ENCODE assay signal across 19 cellular contexts in genomic region chr15:64731807-64732151, GRCh38. TPM values are rescaled to one million over a fixed set of nuclear protein-coding genes. Genes with fewer than 3 reads are reported as not detected.
DNase-seq lines count a peak whose midpoint lies in the region; TF ChIP-seq lines count a peak whose summit lies in the region.
"Had no signal": no experiment of that assay in that cellular context is flagged by ENCODE, and none has a peak within 500 bp of the region (broad histone marks: within the 10 kb centered on the region; RNA-seq: fewer than 3 reads in every experiment).

No MANE protein-coding gene starts in this region.

- H4K91ac ChIP-seq in H9 (ENCODE audit: insufficient read length, low read depth, low read length) = no peak overlapping the region

- H2BK12ac ChIP-seq in H9 (ENCODE audit: insufficient read length, low read depth, low read length) = no peak overlapping the region

- no peak overlapping the region for H2BK15ac ChIP-seq in H9 (ENCODE audit: low read depth, low read length)

- no peak for TF ChIP-seq EP300 in esophagus muscularis mucosa (IDR thresholded peaks at IDR 0.05)
- no peak for TF ChIP-seq EP300 in sigmoid colon (IDR thresholded peaks at IDR 0.05)

- H3K27ac ChIP-seq in H9 (ENCODE audit: insufficient read length, low read depth, low read length) = no peak overlapping the region
- peak overlapping the region; percentile 29 to 65 (median 56) for H3K27ac ChIP-seq in esophagus muscularis mucosa (replicated peaks in 1 of 4)
- peak overlapping the region; percentile 45 to 64 (median 56) for H3K27ac ChIP-seq in sigmoid colon
- H3K27ac ChIP-seq: adrenal gland, body of pancreas, uterus had no signal

- H3K36me3 Mint-ChIP-seq in H9 (ENCODE audit: insufficient read depth in 1 of 3, low read depth in 3 of 3) (peaks cover 33 to 76% (median 33%) of the 10 kb centered on the region in 3 experiments), CD14-positive monocyte (no peaks in the 10 kb centered on the region)
- H3K36me3 Mint-ChIP-seq: CD4-positive, CD25-positive, alpha-beta regulatory T cell had no signal

- no peak overlapping the region for H4K8ac ChIP-seq in H9 (replicated peaks; ENCODE audit: insufficient read length, low read depth, low read length)

- no CpG with 5 or more reads among the region's 9 CpGs for WGBS in H9 (ENCODE audit: extremely low coverage, insufficient read length, low lambda C conversion rate)
- 41% methylated on average over 9 of the region's 9 CpGs for WGBS in esophagus muscularis mucosa
- 77 to 81% methylated on average over 9 of the region's 9 CpGs for WGBS in sigmoid colon, 2 donors

- no peaks in the 10 kb centered on the region for H3K9me3 ChIP-seq in H9 (ENCODE audit: control insufficient read depth, low read depth, low read length)
- no peaks in the 10 kb centered on the region for H3K9me3 ChIP-seq in esophagus muscularis mucosa
- H3K9me3 ChIP-seq in sigmoid colon = no peaks in the 10 kb centered on the region
- H3K9me3 ChIP-seq: adrenal gland, body of pancreas, SK-N-SH, uterus had no signal

- H3K4me3 Mint-ChIP-seq in H9 = no peak overlapping the region
- no peak overlapping the region for H3K4me3 Mint-ChIP-seq in CD14-positive monocyte
- H3K4me3 Mint-ChIP-seq: activated CD4-positive, alpha-beta T cell treated with anti-CD3 and anti-CD28 coated beads, Interleukin-2, amount 10 ng/mL, durations not matched to agents 24 days and 14 days; activated T-cell treated with anti-CD3 and anti-CD28 coated beads, Interleukin-2, amount 50 U/mL, for 24 hours; T-helper 17 cell had no signal

- no peaks in the 10 kb centered on the region for H3K79me1 ChIP-seq in H9 (ENCODE audit: insufficient read depth, low read depth, low read length, poor library complexity, severe bottlenecking)

- H2AFZ ChIP-seq in H9 (ENCODE audit: low read length) = no peak overlapping the region

- H3K36me3 ChIP-seq in esophagus muscularis mucosa (peaks cover 0 to 52% (median 29%) of the 10 kb centered on the region in 4 donors), sigmoid colon (peaks cover 0 to 61% (median 7%) of the 10 kb centered on the region in 4 donors)
- H3K36me3 ChIP-seq: adrenal gland, uterus had no signal

- intact Hi-C loops in esophagus muscularis mucosa (cut with DNase I) (loop anchor here (2.0 kb wide), 2 partner anchors 79 to 173 kb away; no protein-coding TSS in a partner anchor), sigmoid colon (cut with DNase I) (loop anchor here (1.0 to 10.0 kb wide), 3 partner anchors 79 to 263 kb away; no protein-coding TSS in a partner anchor), CD14-positive monocyte (cut with micrococcal nuclease) (loop anchor here (2.0 to 10.0 kb wide), 4 partner anchors 73 to 353 kb away; no protein-coding TSS in a partner anchor)

- no peak overlapping the region for H2BK5ac ChIP-seq in H9 (ENCODE audit: insufficient read length, low read length)

- H4K20me1 ChIP-seq in H9 (ENCODE audit: control insufficient read depth, insufficient read depth, insufficient read length) = no peaks in the 10 kb centered on the region

- H3K23ac ChIP-seq in H9 (ENCODE audit: insufficient read length, low read depth, low read length) = no peak overlapping the region

- H3K4me2 ChIP-seq in H9 (ENCODE audit: insufficient read depth, insufficient read length, low read length) = no peak overlapping the region
- H3K4me2 ChIP-seq: SK-N-SH had no signal

- H2AK5ac ChIP-seq in H9 (ENCODE audit: insufficient read length, low read length) = no peak overlapping the region

- H3K27me3 ChIP-seq in H9 (ENCODE audit: insufficient read depth, low read length) (no peaks in the 10 kb centered on the region), esophagus muscularis mucosa (no peaks in the 10 kb centered on the region), sigmoid colon (no peaks in the 10 kb centered on the region)
- H3K27me3 ChIP-seq: adrenal gland, body of pancreas, uterus had no signal

- peak overlapping the region; percentile 54 to 93 (median 76); a peak in 6 of 7 replicates for H3K27ac Mint-ChIP-seq in H9
- H3K27ac Mint-ChIP-seq in CD14-positive monocyte = no peak overlapping the region
- H3K27ac Mint-ChIP-seq: activated CD4-positive, alpha-beta T cell treated with anti-CD3 and anti-CD28 coated beads, Interleukin-2, amount 10 ng/mL, durations not matched to agents 24 days and 14 days; activated T-cell treated with anti-CD3 and anti-CD28 coated beads, Interleukin-2, amount 50 U/mL, for 24 hours; CD4-positive, CD25-positive, alpha-beta regulatory T cell; T-helper 17 cell had no signal

- no peak overlapping the region for H4K5ac ChIP-seq in H9 (ENCODE audit: insufficient read length, low read depth, low read length)

- DNase-seq in H9 (peak; percentile 71), NB4 (ENCODE audit: low read depth) (peak; percentile 20), esophagus muscularis mucosa (ENCODE audit: extremely low spot score) (no peak), sigmoid colon (no peak), hepatic stellate cell (ENCODE audit: low spot score) (no peak), CD14-positive monocyte (ENCODE audit: low spot score) (no peak)
- DNase-seq in activated CD4-positive, alpha-beta T cell treated with anti-CD3 and anti-CD28 coated beads for 4 hours = no peak
- DNase-seq: NCI-H446 treated with DMSO at 0.1 percent for 48 hours had no signal

- H3K18ac ChIP-seq in H9 (ENCODE audit: insufficient read length, low read depth, low read length) = no peak overlapping the region

- no peak overlapping the region for H3K56ac ChIP-seq in H9 (ENCODE audit: insufficient read length, low read depth, low read length)

- H3K27me3 Mint-ChIP-seq in H9 (ENCODE audit: low read depth) (no peaks in the 10 kb centered on the region; the same call in 1 of the 2 replicates), CD14-positive monocyte (ENCODE audit: low read depth in 3 of 3) (peaks cover 7 to 14% (median 7%) of the 10 kb centered on the region in 3 donors)
- H3K27me3 Mint-ChIP-seq: activated CD4-positive, alpha-beta T cell treated with anti-CD3 and anti-CD28 coated beads, Interleukin-2, amount 10 ng/mL, durations not matched to agents 24 days and 14 days had no signal

- no peaks in the 10 kb centered on the region for H3K23me2 ChIP-seq in H9 (ENCODE audit: insufficient read length, low read depth, low read length, poor library complexity, severe bottlenecking)

- no peak overlapping the region for H3K4me3 ChIP-seq in NB4 (ENCODE audit: low read depth, low read length)
- no peak overlapping the region for H3K4me3 ChIP-seq in esophagus muscularis mucosa
- H3K4me3 ChIP-seq in sigmoid colon = no peak overlapping the region
- H3K4me3 ChIP-seq: adrenal gland, body of pancreas, uterus had no signal

- H3K4me1 Mint-ChIP-seq in H9 (peaks cover 20 to 22% of the 10 kb centered on the region in 2 experiments), CD14-positive monocyte (peaks cover 5% of the 10 kb centered on the region)

- no peak overlapping the region for H3T11ph ChIP-seq in H9 (ENCODE audit: low read length)

- H2BK20ac ChIP-seq in H9 (ENCODE audit: low read depth, low read length, poor library complexity, severe bottlenecking) = no peak overlapping the region

- TF ChIP-seq CTCF in H9 (conservative IDR thresholded peaks at IDR 0.05) = no peak
- TF ChIP-seq CTCF in NB4 (IDR thresholded peaks at IDR 0.05; ENCODE audit: low read depth, low read length) = no peak
- no peak for TF ChIP-seq CTCF in esophagus muscularis mucosa (IDR thresholded peaks at IDR 0.05)
- TF ChIP-seq CTCF in sigmoid colon (IDR thresholded peaks at IDR 0.05) = no peak
- TF ChIP-seq CTCF in CD14-positive monocyte (IDR thresholded peaks at IDR 0.05) = no peak

- H2BK120ac ChIP-seq in H9 (ENCODE audit: low read depth, low read length, poor library complexity, severe bottlenecking) = no peak overlapping the region

- 0 out of 2 replicates have a peak, but pooled peaks cover 2% of the 10 kb centered on the region for H3K79me2 ChIP-seq in H9 (ENCODE audit: insufficient read depth, low read length)

- no peak overlapping the region for H3K9ac ChIP-seq in H9 (ENCODE audit: extremely low read depth, insufficient read length, low read length)
- H3K9ac ChIP-seq: SK-N-SH had no signal

- H3K14ac ChIP-seq in H9 (ENCODE audit: insufficient read depth, low read length) = no peak overlapping the region

- peaks cover 7% of the 10 kb centered on the region; the same call in 1 of the 2 replicates for H3K4me1 ChIP-seq in H9 (ENCODE audit: insufficient read depth, low read length)
- peaks cover 8 to 33% (median 30%) of the 10 kb centered on the region in 4 donors for H3K4me1 ChIP-seq in esophagus muscularis mucosa
- peaks cover 0 to 25% (median 17%) of the 10 kb centered on the region in 4 donors for H3K4me1 ChIP-seq in sigmoid colon
- H3K4me1 ChIP-seq: uterus had no signal

- TF ChIP-seq POLR2A in NB4 (IDR thresholded peaks at IDR 0.05; ENCODE audit: extremely low read depth, insufficient read length) (no peak), esophagus muscularis mucosa (IDR thresholded peaks at IDR 0.05; ENCODE audit: low read depth) (no peak), sigmoid colon (IDR thresholded peaks at IDR 0.05) (no peak)

- H3K9me3 Mint-ChIP-seq in H9 (no peaks in the 10 kb centered on the region; a peak in 1 of 5 replicates), CD14-positive monocyte (no peaks in the 10 kb centered on the region)
- H3K9me3 Mint-ChIP-seq: activated CD4-positive, alpha-beta T cell treated with anti-CD3 and anti-CD28 coated beads, Interleukin-2, amount 10 ng/mL, durations not matched to agents 24 days and 14 days; activated T-cell treated with anti-CD3 and anti-CD28 coated beads, Interleukin-2, amount 50 U/mL, for 24 hours; CD4-positive, CD25-positive, alpha-beta regulatory T cell had no signal

- no peak overlapping the region for H3K4ac ChIP-seq in H9 (ENCODE audit: low read depth, low read length)

RNA-seq across cellular contexts. Expression of gene RBPMS2, which starts 43.6 kb away (rescaled TPM):
- 181 and 185 TPM in 2 replicates for total RNA-seq in H9 (2021)
- 10 to 100 TPM; 27.2 to 64.1 (median 45.4) TPM for total RNA-seq in esophagus muscularis mucosa
- 10 to 100 TPM; 22.1 to 58.2 (median 23.6) TPM for total RNA-seq in sigmoid colon
- 1 to 10 TPM in 2 of 3 donors, under 1 TPM in 1; 0.69 to 7.3 (median 4.8) TPM for polyA plus RNA-seq in sigmoid colon
- polyA plus RNA-seq in CD14-positive monocyte = not detected
- total RNA-seq: activated CD4-positive, alpha-beta T cell treated with anti-CD3 and anti-CD28 coated beads, Interleukin-2, amount 10 ng/mL, durations not matched to agents 24 days and 14 days; LHCN-M2; temporal lobe had no signal
- polyA plus RNA-seq: CD4-positive, CD25-positive, alpha-beta regulatory T cell; neural cell had no signal

Comparison
In these comparisons a context has a peak if more than half of its experiments do, and no peak if none do; other contexts are left out.
1. DNase-seq: peak in H9 (single experiment) and NB4 (single experiment); none in esophagus muscularis mucosa (single experiment), sigmoid colon (single experiment), hepatic stellate cell (single experiment), activated CD4-positive, alpha-beta T cell treated with anti-CD3 and anti-CD28 coated beads for 4 hours (0 of 2) and CD14-positive monocyte (single experiment).
2. H3K27ac Mint-ChIP-seq: peak in H9 (3 of 3); none in CD14-positive monocyte (0 of 7).